8 cellular contexts compared by ENCODE assay signal in genomic region chr2:42296226-42296625, GRCh38.
DNase-seq lines count a peak whose midpoint lies in the region; ATAC-seq and TF ChIP-seq lines count a peak whose summit lies in the region.
"Had no signal": no experiment of that assay in that cellular context is flagged by ENCODE, and none has a peak within 500 bp of the region (broad histone marks: within the 10 kb centered on the region; RNA-seq: fewer than 3 reads in every experiment).

No MANE protein-coding gene starts in this region.

- no peak overlapping the region for H2AFZ ChIP-seq in mammary epithelial cell (ENCODE audit: low read depth, low read length)

- H3K27me3 Mint-ChIP-seq in central memory CD8-positive, alpha-beta T cell, result no peaks in the 10 kb centered on the region

- TF ChIP-seq CTCF in mammary epithelial cell (conservative IDR thresholded peaks at IDR 0.05 in 1 of 2, IDR thresholded peaks at IDR 0.05 in 1 of 2; ENCODE audit: extremely low read depth in 1 of 2, insufficient read depth in 1 of 2, low read depth in 1 of 2, low read length in 2 of 2), result no peak

- H3K4me3 Mint-ChIP-seq in central memory CD8-positive, alpha-beta T cell, result peak overlapping the region; percentile 4

- no peak for DNase-seq in central memory CD8-positive, alpha-beta T cell (ENCODE audit: low spot score in 2 of 2)
- DNase-seq in left ventricle myocardium superior (no peak), D341Med (ENCODE audit: low spot score) (no peak), mammary epithelial cell (no peak)
- DNase-seq: NCI-H1436 had no signal

- H3K9ac ChIP-seq in mammary epithelial cell (ENCODE audit: insufficient read depth, low read length), result no peak overlapping the region

- H3K36me3 ChIP-seq in mammary epithelial cell (ENCODE audit: insufficient read depth, low read length), result peaks cover 17% of the 10 kb centered on the region

- peak overlapping the region; percentile 72 for H3K27ac Mint-ChIP-seq in central memory CD8-positive, alpha-beta T cell (ENCODE audit: low read depth)

- H3K9me3 Mint-ChIP-seq in central memory CD8-positive, alpha-beta T cell, result no peaks in the 10 kb centered on the region

- H3K4me2 ChIP-seq in mammary epithelial cell (ENCODE audit: insufficient read depth, low read depth, low read length), result no peak overlapping the region

- peaks cover 44% of the 10 kb centered on the region for H3K36me3 Mint-ChIP-seq in central memory CD8-positive, alpha-beta T cell (ENCODE audit: insufficient read depth)

- WGBS in mammary epithelial cell (ENCODE audit: low coverage, missing lambda C conversion rate), result 97% methylated on average over 2 of the region's 2 CpGs

- H3K4me3 ChIP-seq in mammary epithelial cell (replicated peaks in 1 of 3; ENCODE audit: insufficient read depth in 1 of 3, low read depth in 2 of 3, low read length in 3 of 3), result no peak overlapping the region

- BruUV-seq in mammary epithelial cell (replicated peaks; lab: Mats Ljungman, UMichigan), result no TSS peak

- H4K20me1 ChIP-seq in mammary epithelial cell (ENCODE audit: insufficient read depth, low read length), result no peaks in the 10 kb centered on the region

- H3K79me2 ChIP-seq in mammary epithelial cell (ENCODE audit: insufficient read depth, low read length), result no peaks in the 10 kb centered on the region

- peaks cover 43% of the 10 kb centered on the region for H3K4me1 Mint-ChIP-seq in central memory CD8-positive, alpha-beta T cell

- no peaks in the 10 kb centered on the region for H3K27me3 ChIP-seq in mammary epithelial cell (ENCODE audit: insufficient read depth, low read length)

- intact Hi-C loops in left ventricle myocardium superior (cut with micrococcal nuclease) (no loop called here), mammary epithelial cell (cut with micrococcal nuclease) (no loop called here)

- H3K27ac ChIP-seq in mammary epithelial cell (ENCODE audit: insufficient read depth, low read depth, low read length), result no peak overlapping the region

- in situ Hi-C loops in mammary epithelial cell (cut with MboI; ENCODE audit: low sequenced_read_pairs in 2 of 2), result no loop called here

- CTCF ChIA-PET in mammary epithelial cell (lab: Charles Lee; ENCODE audit: low non-redundant PET), result no interaction called here

- ATAC-seq in GM18499 (IDR thresholded peaks at IDR 0.05; ENCODE audit: insufficient read depth, unreplicated experiment) (peak; percentile 32), GM19463 (IDR thresholded peaks at IDR 0.05; ENCODE audit: unreplicated experiment) (peak; percentile 81), HG03175 (IDR thresholded peaks at IDR 0.05; ENCODE audit: unreplicated experiment) (peak; percentile 47), left ventricle myocardium superior (no peak)
- no peak for ATAC-seq in central memory CD8-positive, alpha-beta T cell (replicated peaks; ENCODE audit: extremely low read depth, poor library complexity, severe bottlenecking)

- dilution Hi-C loops in mammary epithelial cell (cut with HindIII; ENCODE audit: low sequenced_read_pairs), result no loop called here

- no peaks in the 10 kb centered on the region for H3K9me3 ChIP-seq in mammary epithelial cell (replicated peaks; ENCODE audit: insufficient read depth, low read length)

- no peaks in the 10 kb centered on the region for H3K4me1 ChIP-seq in mammary epithelial cell (ENCODE audit: insufficient read depth, low read length)

Comparison
In these comparisons a context has a peak if more than half of its experiments do, and no peak if none do; other contexts are left out.
1. ATAC-seq: peak in GM18499 (single experiment), GM19463 (single experiment) and HG03175 (single experiment); none in central memory CD8-positive, alpha-beta T cell (single experiment) and left ventricle myocardium superior (single experiment).